6 cellular contexts compared by ENCODE assay signal in the genomic region with DNA sequence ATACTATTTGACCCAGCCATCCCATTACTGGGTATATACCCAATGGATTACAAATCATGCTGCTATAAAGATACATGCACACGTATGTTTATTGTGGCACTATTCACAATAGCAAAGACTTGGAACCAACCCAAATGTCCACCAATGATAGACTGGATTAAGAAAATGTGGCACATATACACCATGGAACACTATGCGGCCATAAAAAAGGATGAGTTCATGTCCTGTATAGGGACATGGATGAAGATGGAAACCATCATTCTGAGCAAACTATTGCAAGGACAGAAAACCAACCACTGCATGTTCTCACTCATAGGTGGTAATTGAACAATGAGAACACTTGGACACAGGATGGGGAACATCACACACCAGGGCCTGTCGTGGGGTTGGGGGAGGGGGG. TPM values are rescaled to one million over a fixed set of nuclear protein-coding genes. Genes with fewer than 3 reads are reported as not detected.
"Had no signal": no experiment of that assay in that cellular context is flagged by ENCODE, and none has a peak within 500 bp of the region (broad histone marks: within the 10 kb centered on the region; RNA-seq: fewer than 3 reads in every experiment).

No MANE protein-coding gene starts in this region.

RNA-seq across cellular contexts. Expression of gene RDH16, which starts 16.8 kb away (rescaled TPM):
- total RNA-seq: GM23248, H4, HFFc6 had no signal
- polyA plus RNA-seq: GM23248 had no signal

RNA-seq across cellular contexts. Expression of gene SDR9C7, which starts 40.0 kb away (rescaled TPM):
- total RNA-seq: GM23248, GM23338, H1, H9, HFFc6 had no signal
- polyA plus RNA-seq: GM23248, GM23338 had no signal

RNA-seq across cellular contexts. Expression of gene TAC3, which starts 42.1 kb away (rescaled TPM):
- total RNA-seq: GM23248, H4, HFFc6 had no signal
- polyA plus RNA-seq: GM23248 had no signal
